ENCODE assay signal across 22 cellular contexts in genomic region chr7:99730992-99731391, GRCh38. TPM values are rescaled to one million over a fixed set of nuclear protein-coding genes. Genes with fewer than 3 reads are reported as not detected.
"Had no signal": no experiment of that assay in that cellular context is flagged by ENCODE, and none has a peak within 500 bp of the region (broad histone marks: within the 10 kb centered on the region; RNA-seq: fewer than 3 reads in every experiment).

No MANE protein-coding gene starts in this region.

- H3K4me1 ChIP-seq: Peyer's patch, SJCRH30 had no signal

- DNase-seq: MM.1S, NCI-H1092 treated with DMSO at 0.1 percent for 48 hours, NCI-H1436, NCI-H187, NCI-H2029, NCI-H2081 treated with DMSO at 0.1 percent for 48 hours, NCI-H2171, NCI-H226, NCI-H446, NCI-H510A, NCI-H524 treated with DMSO at 0.1 percent for 48 hours, NCI-H69, NCI-H774, Peyer's patch, SHP77 treated with DMSO at 0.1 percent for 48 hours, SJCRH30 had no signal

- H3K27ac ChIP-seq: Peyer's patch, SJCRH30 had no signal

- H3K36me3 ChIP-seq: Peyer's patch, SJCRH30 had no signal

- ATAC-seq: K562, Right ventricle myocardium inferior, SK-N-SH treated with all-trans-retinoic acid at 6 μM for 48 hours had no signal

- H3K27me3 ChIP-seq: Peyer's patch had no signal

- H3K4me3 ChIP-seq: K562, Peyer's patch, SJCRH30 had no signal

- H3K9me3 ChIP-seq: Peyer's patch, SJCRH30 had no signal

RNA-seq across cellular contexts. Expression of gene CYP3A7, which starts 4.0 kb away (rescaled TPM):
- total RNA-seq: K562, LHCN-M2, Right ventricle myocardium inferior, RPMI7951 had no signal
- polyA plus RNA-seq: IgD-negative memory B cell had no signal

RNA-seq across cellular contexts. Expression of gene CYP3A5, which starts 51.2 kb away (rescaled TPM):
- total RNA-seq: LHCN-M2, Right ventricle myocardium inferior had no signal

RNA-seq across cellular contexts. Expression of gene CYP3A4, which starts 53.0 kb away (rescaled TPM):
- total RNA-seq: LHCN-M2, Right ventricle myocardium inferior, RPMI7951, SJCRH30 had no signal
- polyA plus RNA-seq: IgD-negative memory B cell had no signal
